ENCODE assay signal across 8 cellular contexts in genomic region chr19:1438035-1438932, GRCh38. TPM values are rescaled to one million over a fixed set of nuclear protein-coding genes. Genes with fewer than 3 reads are reported as not detected.
DNase-seq lines count a peak whose midpoint lies in the region; ATAC-seq and TF ChIP-seq lines count a peak whose summit lies in the region.

RPS15 (plus strand) TSS chr19:1438396; CDS start chr19:1438426, 30 bp downstream.

- WGBS in esophagus squamous epithelium, 2 donors, result 1 to 11% methylated on average over 8 to 47 of the region's 100 CpGs

- H3K4me1 ChIP-seq in esophagus squamous epithelium, result peaks cover 26 to 47% (median 27%) of the 10 kb centered on the region in 3 donors

- H3K27ac Mint-ChIP-seq in activated T-cell treated with anti-CD3 and anti-CD28 coated beads, Interleukin-2, amount 50 U/mL, for 72 hours, result peak within 1 kb of the TSS; percentile 97
- H3K27ac Mint-ChIP-seq in naive B cell, result peak within 1 kb of the TSS; percentile 82 to 100 (median 99)
- H3K27ac Mint-ChIP-seq in stimulated activated effector memory CD8-positive, alpha-beta T cell treated with anti-CD3 and anti-CD28 coated beads, Interleukin-12 subunit alpha, Interleukin-12 subunit beta, amount 100 ng/mL, for 72 hours, result peak within 1 kb of the TSS; percentile 100

- TF ChIP-seq CTCF in esophagus squamous epithelium (IDR thresholded peaks at IDR 0.05), result peak; percentile 87 to 99 (median 96)

- H3K4me1 Mint-ChIP-seq in activated T-cell treated with anti-CD3 and anti-CD28 coated beads, Interleukin-2, amount 50 U/mL, for 72 hours (ENCODE audit: low read depth), result peaks cover 34% of the 10 kb centered on the region
- peaks cover 12 to 26% (median 24%) of the 10 kb centered on the region in 3 donors for H3K4me1 Mint-ChIP-seq in naive B cell
- peaks cover 31% of the 10 kb centered on the region for H3K4me1 Mint-ChIP-seq in stimulated activated effector memory CD8-positive, alpha-beta T cell treated with anti-CD3 and anti-CD28 coated beads, Interleukin-12 subunit alpha, Interleukin-12 subunit beta, amount 100 ng/mL, for 72 hours

- H3K4me3 Mint-ChIP-seq in activated T-cell treated with anti-CD3 and anti-CD28 coated beads, Interleukin-2, amount 50 U/mL, for 72 hours, result peak within 1 kb of the TSS; percentile 97 to 99
- peak within 1 kb of the TSS; percentile 97 to 100 (median 98) for H3K4me3 Mint-ChIP-seq in naive B cell
- H3K4me3 Mint-ChIP-seq in stimulated activated effector memory CD8-positive, alpha-beta T cell treated with anti-CD3 and anti-CD28 coated beads, Interleukin-12 subunit alpha, Interleukin-12 subunit beta, amount 100 ng/mL, for 72 hours, result peak within 1 kb of the TSS; percentile 96

- peaks cover 38 to 70% (median 40%) of the 10 kb centered on the region in 3 donors for H3K36me3 ChIP-seq in esophagus squamous epithelium

- peak within 1 kb of the TSS; percentile 86 to 94 (median 89) for H3K27ac ChIP-seq in esophagus squamous epithelium

- H3K36me3 Mint-ChIP-seq in activated T-cell treated with anti-CD3 and anti-CD28 coated beads, Interleukin-2, amount 50 U/mL, for 72 hours (ENCODE audit: insufficient read depth in 2 of 2), result peaks cover 12 to 27% of the 10 kb centered on the region in 2 donors
- no peaks in the 10 kb centered on the region for H3K36me3 Mint-ChIP-seq in naive B cell
- peaks cover 90% of the 10 kb centered on the region for H3K36me3 Mint-ChIP-seq in stimulated activated effector memory CD8-positive, alpha-beta T cell treated with anti-CD3 and anti-CD28 coated beads, Interleukin-12 subunit alpha, Interleukin-12 subunit beta, amount 100 ng/mL, for 72 hours

- H3K27me3 ChIP-seq in esophagus squamous epithelium, result no peaks in the 10 kb centered on the region

- no peaks in the 10 kb centered on the region for H3K9me3 Mint-ChIP-seq in activated T-cell treated with anti-CD3 and anti-CD28 coated beads, Interleukin-2, amount 50 U/mL, for 72 hours
- H3K9me3 Mint-ChIP-seq in naive B cell, result no peaks in the 10 kb centered on the region
- H3K9me3 Mint-ChIP-seq in stimulated activated effector memory CD8-positive, alpha-beta T cell treated with anti-CD3 and anti-CD28 coated beads, Interleukin-12 subunit alpha, Interleukin-12 subunit beta, amount 100 ng/mL, for 72 hours, result no peaks in the 10 kb centered on the region

- no peaks in the 10 kb centered on the region for H3K9me3 ChIP-seq in esophagus squamous epithelium

- intact Hi-C loops in esophagus squamous epithelium (cut with DNase I), result no loop called here

- peak; percentile 90 for DNase-seq in DMS79 treated with DMSO at 0.1 percent for 48 hours (lab: John Stamatoyannopoulos, UW)
- peak; percentile 87 to 91 for DNase-seq in Kasumi-1 (lab: John Stamatoyannopoulos, UW)
- DNase-seq in RKO (ENCODE audit: low spot score), result peak; percentile 94
- peak; percentile 95 to 97 for DNase-seq in activated T-cell treated with anti-CD3 and anti-CD28 coated beads, Interleukin-2, amount 50 U/mL, for 72 hours
- DNase-seq in esophagus squamous epithelium (lab: John Stamatoyannopoulos, UW), result peak; percentile 49
- DNase-seq in naive B cell, result peak; percentile 95
- DNase-seq in stimulated activated effector memory CD8-positive, alpha-beta T cell treated with anti-CD3 and anti-CD28 coated beads, Interleukin-12 subunit alpha, Interleukin-12 subunit beta, amount 100 ng/mL, for 72 hours (ENCODE audit: low spot score in 2 of 2), result peak; percentile 96 to 98

- no peaks in the 10 kb centered on the region for H3K27me3 Mint-ChIP-seq in activated T-cell treated with anti-CD3 and anti-CD28 coated beads, Interleukin-2, amount 50 U/mL, for 72 hours (ENCODE audit: low read depth)
- no peaks in the 10 kb centered on the region for H3K27me3 Mint-ChIP-seq in naive B cell

- peak in 3 of 4 donors; percentile 82 to 94 (median 90) for TF ChIP-seq POLR2A in esophagus squamous epithelium (IDR thresholded peaks at IDR 0.05)

- ATAC-seq in GM21737 (IDR thresholded peaks at IDR 0.05; ENCODE audit: unreplicated experiment) (peak; percentile 64), naive B cell (ENCODE audit: low read depth in 2 of 2) (peak; percentile 84 to 86)
- ATAC-seq in activated T-cell treated with anti-CD3 and anti-CD28 coated beads, Interleukin-2, amount 50 U/mL, for 72 hours (replicated peaks in 1 of 2), result peak; percentile 89 to 90
- ATAC-seq in stimulated activated effector memory CD8-positive, alpha-beta T cell treated with anti-CD3 and anti-CD28 coated beads, Interleukin-12 subunit alpha, Interleukin-12 subunit beta, amount 100 ng/mL, for 72 hours, result peak; percentile 86

- H3K4me3 ChIP-seq in esophagus squamous epithelium, result peak within 1 kb of the TSS; percentile 67 to 95 (median 90)

RNA-seq across cellular contexts. Expression of gene RPS15, which starts in this region (rescaled TPM):
- 1,000 to 10,000 TPM; 1,293 to 1,490 TPM for total RNA-seq in activated T-cell treated with anti-CD3 and anti-CD28 coated beads, Interleukin-2, amount 50 U/mL, for 72 hours
- total RNA-seq in esophagus squamous epithelium, result 1,000 to 10,000 TPM; 2,502 to 3,774 (median 3,129) TPM
- polyA plus RNA-seq in naive B cell (ENCODE audit: low read depth in 6 of 6), result 1,000 to 10,000 TPM; 2,496 to 3,315 (median 3,022) TPM

Comparison
In these comparisons a context has a peak if more than half of its experiments do, and no peak if none do; other contexts are left out.
1. Peak in every context shown above with its lines: DNase-seq, ATAC-seq, H3K4me3 ChIP-seq and H3K27ac ChIP-seq.